ENCODE assay signal across 26 cellular contexts in genomic region chr7:45220846-45221245, GRCh38.
"Had no signal": no experiment of that assay in that cellular context is flagged by ENCODE, and none has a peak within 500 bp of the region (broad histone marks: within the 10 kb centered on the region; RNA-seq: fewer than 3 reads in every experiment).

No MANE protein-coding gene starts in this region.

- H3K9me3 ChIP-seq: SJCRH30, SK-N-SH had no signal

- H3K4me1 ChIP-seq: SJCRH30 had no signal

- DNase-seq: activated CD4-positive, alpha-beta T cell treated with anti-CD3 and anti-CD28 coated beads for 4 hours; activated CD4-positive, alpha-beta T cell treated with anti-CD3 and anti-CD28 coated beads, Interleukin-2, amount 50 U/mL, for 4 hours; activated CD8-positive, alpha-beta memory T cell treated with anti-CD3 and anti-CD28 coated beads, Interleukin-2, amount 10 ng/mL, durations not matched to agents 7 days and 5 days; activated effector memory CD4-positive, alpha-beta T cell treated with anti-CD3 and anti-CD28 coated beads, Interleukin-2, amount 50 U/mL, for 16 hours; activated naive CD4-positive, alpha-beta T cell treated with anti-CD3 and anti-CD28 coated beads for 36 hours; activated T-cell treated with anti-CD3 and anti-CD28 coated beads, Interleukin-2, amount 50 U/mL, for 24 hours; amygdala; central memory CD4-positive, alpha-beta T cell; Kasumi-1; NCI-H1105 treated with DMSO at 0.1 percent for 48 hours; NCI-H1436 treated with DMSO at 0.1 percent for 48 hours; NCI-H187; NCI-H2081; NCI-H2171; NCI-H2227 treated with DMSO at 0.1 percent for 48 hours; NCI-H446 treated with DMSO at 0.1 percent for 48 hours; NCI-H524 treated with DMSO at 0.1 percent for 48 hours; NCI-H748 treated with DMSO at 0.1 percent for 48 hours; RPMI8226; SJCRH30; SK-N-SH; T-helper 1 cell had no signal

- ATAC-seq: activated CD4-positive, CD25-positive, alpha-beta regulatory T cell treated with anti-CD3 and anti-CD28 coated beads, Interleukin-2, amount 50 U/mL, for 24 hours; activated CD8-positive, alpha-beta memory T cell treated with anti-CD3 and anti-CD28 coated beads, Interleukin-2, amount 10 ng/mL, durations not matched to agents 7 days and 5 days; Right ventricle myocardium inferior had no signal

- H3K27ac Mint-ChIP-seq: activated CD8-positive, alpha-beta memory T cell treated with anti-CD3 and anti-CD28 coated beads, Interleukin-2, amount 10 ng/mL, durations not matched to agents 7 days and 5 days; activated naive CD4-positive, alpha-beta T cell treated with anti-CD3 and anti-CD28 coated beads for 36 hours; activated naive CD8-positive, alpha-beta T cell; activated T-cell treated with anti-CD3 and anti-CD28 coated beads, Interleukin-2, amount 50 U/mL, for 24 hours; activated T-helper 1 cell treated with anti-CD3 and anti-CD28 coated beads, Interleukin-12 subunit alpha, Interleukin-12 subunit beta, Interleukin-2, Interleukin-4 antibody, amounts not matched to agents 30 ng/mL and 10 ng/mL and 1 ng/mL, durations not matched to agents 14 hours and 24 hours and 36 hours had no signal

- H3K4me3 ChIP-seq: SJCRH30 had no signal

- H3K27ac ChIP-seq: SJCRH30 had no signal

- H3K4me1 Mint-ChIP-seq: activated CD8-positive, alpha-beta memory T cell treated with anti-CD3 and anti-CD28 coated beads, Interleukin-2, amount 10 ng/mL, durations not matched to agents 7 days and 5 days had no signal

- H3K9ac ChIP-seq: SK-N-SH had no signal

- H3K4me2 ChIP-seq: SK-N-SH had no signal

- H3K4me3 Mint-ChIP-seq: activated CD8-positive, alpha-beta memory T cell treated with anti-CD3 and anti-CD28 coated beads, Interleukin-2, amount 10 ng/mL, durations not matched to agents 7 days and 5 days; activated naive CD4-positive, alpha-beta T cell treated with anti-CD3 and anti-CD28 coated beads for 36 hours; activated naive CD8-positive, alpha-beta T cell; activated T-cell treated with anti-CD3 and anti-CD28 coated beads, Interleukin-2, amount 50 U/mL, for 24 hours; activated T-helper 1 cell treated with anti-CD3 and anti-CD28 coated beads, Interleukin-12 subunit alpha, Interleukin-12 subunit beta, Interleukin-2, Interleukin-4 antibody, amounts not matched to agents 30 ng/mL and 10 ng/mL and 1 ng/mL, durations not matched to agents 14 hours and 24 hours and 36 hours had no signal

- H3K36me3 ChIP-seq: SJCRH30 had no signal

- H3K36me3 Mint-ChIP-seq: activated CD8-positive, alpha-beta memory T cell treated with anti-CD3 and anti-CD28 coated beads, Interleukin-2, amount 10 ng/mL, durations not matched to agents 7 days and 5 days; activated naive CD8-positive, alpha-beta T cell had no signal

- H3K9me3 Mint-ChIP-seq: activated naive CD4-positive, alpha-beta T cell treated with anti-CD3 and anti-CD28 coated beads for 36 hours; activated T-cell treated with anti-CD3 and anti-CD28 coated beads, Interleukin-2, amount 50 U/mL, for 24 hours; activated T-helper 1 cell treated with anti-CD3 and anti-CD28 coated beads, Interleukin-12 subunit alpha, Interleukin-12 subunit beta, Interleukin-2, Interleukin-4 antibody, amounts not matched to agents 30 ng/mL and 10 ng/mL and 1 ng/mL, durations not matched to agents 14 hours and 24 hours and 36 hours had no signal
